ENCODE assay signal across 15 cellular contexts in the genomic region with DNA sequence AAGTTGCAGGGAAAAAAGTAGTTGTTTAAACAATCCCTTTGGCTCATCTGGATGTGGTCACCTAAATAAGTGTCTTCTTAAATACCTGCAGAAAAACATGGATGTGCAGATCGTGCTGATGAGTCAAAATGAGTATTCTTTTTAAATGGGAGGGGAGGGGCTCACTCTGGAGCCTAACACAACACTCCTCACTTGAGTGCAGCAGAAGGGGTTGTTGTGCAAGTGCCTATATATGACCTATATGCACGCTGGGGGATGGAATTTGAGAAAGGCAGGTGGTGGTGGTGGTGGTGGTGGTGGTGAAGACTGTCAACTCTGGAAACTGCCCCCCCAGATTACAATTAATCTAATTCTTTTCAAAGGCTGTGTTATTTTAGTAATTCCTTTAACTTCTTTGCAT.
"Had no signal": no experiment of that assay in that cellular context is flagged by ENCODE, and none has a peak within 500 bp of the region (broad histone marks: within the 10 kb centered on the region; RNA-seq: fewer than 3 reads in every experiment).

No MANE protein-coding gene starts in this region.

- DNase-seq: activated CD4-positive, alpha-beta T cell treated with anti-CD3 and anti-CD28 coated beads for 1 hour; activated CD4-positive, alpha-beta T cell treated with anti-CD3 and anti-CD28 coated beads, Interleukin-2, amount 50 U/mL, for 48 hours; activated CD8-positive, alpha-beta memory T cell treated with anti-CD3 and anti-CD28 coated beads, Interleukin-2, amount 50 U/mL, for 4 hours; effector CD4-positive, alpha-beta T cell; esophagus squamous epithelium; mesenchymal stem cell; mucosa of descending colon; naive B cell; stimulated activated CD4-positive, alpha-beta T cell treated with anti-CD3 and anti-CD28 coated beads, Interleukin-2, amount 100 ng/mL, for 24 hours; testis; upper lobe of left lung had no signal

- H3K4me1 ChIP-seq: prostate gland, right atrium auricular region, testis had no signal

- H3K9me3 Mint-ChIP-seq: activated T-helper 1 cell treated with anti-CD3 and anti-CD28 coated beads, Interleukin-12 subunit alpha, Interleukin-12 subunit beta, Interleukin-2, Interleukin-4 antibody, amounts not matched to agents 30 ng/mL and 10 ng/mL and 1 ng/mL, durations not matched to agents 14 hours and 24 hours and 36 hours; naive B cell had no signal

- H3K27ac Mint-ChIP-seq: activated T-helper 1 cell treated with anti-CD3 and anti-CD28 coated beads, Interleukin-12 subunit alpha, Interleukin-12 subunit beta, Interleukin-2, Interleukin-4 antibody, amounts not matched to agents 30 ng/mL and 10 ng/mL and 1 ng/mL, durations not matched to agents 14 hours and 24 hours and 36 hours had no signal

- H3K27me3 ChIP-seq: esophagus squamous epithelium, right atrium auricular region, testis, upper lobe of left lung had no signal

- H3K27me3 Mint-ChIP-seq: activated naive CD8-positive, alpha-beta T cell; naive B cell had no signal

- H3K4me3 Mint-ChIP-seq: activated naive CD8-positive, alpha-beta T cell; activated T-helper 1 cell treated with anti-CD3 and anti-CD28 coated beads, Interleukin-12 subunit alpha, Interleukin-12 subunit beta, Interleukin-2, Interleukin-4 antibody, amounts not matched to agents 30 ng/mL and 10 ng/mL and 1 ng/mL, durations not matched to agents 14 hours and 24 hours and 36 hours; naive B cell had no signal

- ATAC-seq: mucosa of descending colon had no signal

- H3K36me3 ChIP-seq: prostate gland had no signal

- H3K27ac ChIP-seq: esophagus squamous epithelium, prostate gland, right atrium auricular region, testis, upper lobe of left lung had no signal

- H3K9me3 ChIP-seq: esophagus squamous epithelium, mucosa of descending colon, prostate gland, right atrium auricular region, testis, upper lobe of left lung had no signal

- H3K4me3 ChIP-seq: esophagus squamous epithelium, mucosa of descending colon, prostate gland, right atrium auricular region, testis, upper lobe of left lung had no signal
